ENCODE assay signal across 18 cellular contexts in genomic region chr1:8512504-8512903, GRCh38.
DNase-seq lines count a peak whose midpoint lies in the region; ATAC-seq and TF ChIP-seq lines count a peak whose summit lies in the region.
"Had no signal": no experiment of that assay in that cellular context is flagged by ENCODE, and none has a peak within 500 bp of the region (broad histone marks: within the 10 kb centered on the region; RNA-seq: fewer than 3 reads in every experiment).

No MANE protein-coding gene starts in this region.

- H3K9ac ChIP-seq in BLaER1 = no peak overlapping the region

- H3K36me3 ChIP-seq in BLaER1 = peaks cover 60% of the 10 kb centered on the region
- H3K36me3 ChIP-seq in CD4-positive, CD25-positive, alpha-beta regulatory T cell (ENCODE audit: control insufficient read depth, insufficient read depth, low read length) = no peaks in the 10 kb centered on the region
- H3K36me3 ChIP-seq: upper lobe of right lung had no signal

- peaks cover 51% of the 10 kb centered on the region for H3K4me1 ChIP-seq in BLaER1
- peaks cover 31% of the 10 kb centered on the region for H3K4me1 ChIP-seq in CD4-positive, CD25-positive, alpha-beta regulatory T cell (ENCODE audit: control insufficient read depth, insufficient read depth, low read length, poor library complexity, severe bottlenecking)

- H3K4me3 Mint-ChIP-seq in CD4-positive, CD25-positive, alpha-beta regulatory T cell = peak overlapping the region in 2 of 4 donors; percentile 32 to 53
- H3K4me3 Mint-ChIP-seq in activated CD4-positive, alpha-beta memory T cell treated with anti-CD3 and anti-CD28 coated beads for 36 hours = no peak overlapping the region
- peak overlapping the region; percentile 43 for H3K4me3 Mint-ChIP-seq in glutamatergic neuron (ENCODE audit: unreplicated experiment)

- ATAC-seq in CD4-positive, CD25-positive, alpha-beta regulatory T cell (ENCODE audit: low read depth in 2 of 2) = no peak
- ATAC-seq in GM18511 (IDR thresholded peaks at IDR 0.05; ENCODE audit: unreplicated experiment) = no peak
- ATAC-seq in GM21367 (IDR thresholded peaks at IDR 0.05; ENCODE audit: unreplicated experiment) = no peak
- ATAC-seq: upper lobe of right lung had no signal

- DNase-seq in CD4-positive, CD25-positive, alpha-beta regulatory T cell = peak in 1 of 3 donors; percentile 35
- DNase-seq in activated CD4-positive, alpha-beta memory T cell treated with anti-CD3 and anti-CD28 coated beads for 36 hours = peak; percentile 63
- DNase-seq in glutamatergic neuron = no peak
- no peak for DNase-seq in NCI-H2171 (lab: John Stamatoyannopoulos, UW)
- DNase-seq: activated CD8-positive, alpha-beta memory T cell treated with anti-CD3 and anti-CD28 coated beads for 24 hours; activated gamma-delta T cell; AML-193; Calu3; effector CD4-positive, alpha-beta T cell; EL; hypothalamus; NCI-H1436; NCI-H69; upper lobe of right lung had no signal

- POLR2A ChIA-PET in activated CD4-positive, alpha-beta memory T cell treated with anti-CD3 and anti-CD28 coated beads for 36 hours (lab: Charles Lee) = interaction anchor here (1.3 kb wide), 1 partner anchor 13 kb away, joined by 3 read pairs; no protein-coding TSS in a partner anchor

- H3K9me3 Mint-ChIP-seq in CD4-positive, CD25-positive, alpha-beta regulatory T cell = no peaks in the 10 kb centered on the region
- H3K9me3 Mint-ChIP-seq in activated CD4-positive, alpha-beta memory T cell treated with anti-CD3 and anti-CD28 coated beads for 36 hours = no peaks in the 10 kb centered on the region
- peaks cover 13% of the 10 kb centered on the region for H3K9me3 Mint-ChIP-seq in glutamatergic neuron (ENCODE audit: unreplicated experiment)
- H3K9me3 Mint-ChIP-seq: IgD-negative memory B cell had no signal

- H3K27ac ChIP-seq in BLaER1 = no peak overlapping the region
- no peak overlapping the region for H3K27ac ChIP-seq in CD4-positive, CD25-positive, alpha-beta regulatory T cell (ENCODE audit: insufficient read depth, low read length, poor library complexity, severe bottlenecking)
- H3K27ac ChIP-seq: upper lobe of right lung had no signal

- no peak for TF ChIP-seq CTCF in glutamatergic neuron (IDR thresholded peaks at IDR 0.05; ENCODE audit: partially characterized antibody, unreplicated experiment)

- H3K27ac Mint-ChIP-seq in CD4-positive, CD25-positive, alpha-beta regulatory T cell = peak overlapping the region in 2 of 3 donors; percentile 20 to 78
- peak overlapping the region; percentile 67 for H3K27ac Mint-ChIP-seq in activated CD4-positive, alpha-beta memory T cell treated with anti-CD3 and anti-CD28 coated beads for 36 hours
- peak overlapping the region; percentile 72 for H3K27ac Mint-ChIP-seq in glutamatergic neuron (ENCODE audit: unreplicated experiment)
- H3K27ac Mint-ChIP-seq: IgD-negative memory B cell had no signal

- H3K4me3 ChIP-seq in BLaER1 = no peak overlapping the region
- H3K4me3 ChIP-seq in CD4-positive, CD25-positive, alpha-beta regulatory T cell (ENCODE audit: low read depth, low read length) = no peak overlapping the region
- H3K4me3 ChIP-seq: upper lobe of right lung had no signal

- H3K4me1 Mint-ChIP-seq in CD4-positive, CD25-positive, alpha-beta regulatory T cell = peaks cover 18 to 81% (median 47%) of the 10 kb centered on the region in 4 donors
- H3K4me1 Mint-ChIP-seq in activated CD4-positive, alpha-beta memory T cell treated with anti-CD3 and anti-CD28 coated beads for 36 hours (ENCODE audit: low read depth) = peaks cover 50% of the 10 kb centered on the region
- peaks cover 28% of the 10 kb centered on the region for H3K4me1 Mint-ChIP-seq in glutamatergic neuron (ENCODE audit: low read depth, unreplicated experiment)

- peaks cover 9% of the 10 kb centered on the region for H3K36me3 Mint-ChIP-seq in CD4-positive, CD25-positive, alpha-beta regulatory T cell
- H3K36me3 Mint-ChIP-seq in activated CD4-positive, alpha-beta memory T cell treated with anti-CD3 and anti-CD28 coated beads for 36 hours = peaks cover 3% of the 10 kb centered on the region
- H3K36me3 Mint-ChIP-seq in glutamatergic neuron (ENCODE audit: unreplicated experiment) = no peaks in the 10 kb centered on the region

- no peaks in the 10 kb centered on the region for H3K27me3 ChIP-seq in BLaER1
- H3K27me3 ChIP-seq in CD4-positive, CD25-positive, alpha-beta regulatory T cell (ENCODE audit: control insufficient read depth, insufficient read depth, low read length) = no peaks in the 10 kb centered on the region
- H3K27me3 ChIP-seq: upper lobe of right lung had no signal

- H3K9me3 ChIP-seq in BLaER1 = no peaks in the 10 kb centered on the region
- no peaks in the 10 kb centered on the region for H3K9me3 ChIP-seq in CD4-positive, CD25-positive, alpha-beta regulatory T cell (ENCODE audit: control insufficient read depth in 2 of 2, low read length in 2 of 2)
- H3K9me3 ChIP-seq: upper lobe of right lung had no signal

- CTCF ChIA-PET in activated CD4-positive, alpha-beta memory T cell treated with anti-CD3 and anti-CD28 coated beads for 36 hours (lab: Charles Lee) = no interaction called here

- intact Hi-C loops in activated CD4-positive, alpha-beta memory T cell treated with anti-CD3 and anti-CD28 coated beads for 36 hours (cut with micrococcal nuclease) = no loop called here

- H3K4me2 ChIP-seq in BLaER1 = 0 out of 2 replicates have a peak overlapping the region, but pooled peaks have one; percentile 10

- peaks cover 68% of the 10 kb centered on the region for H4K20me1 ChIP-seq in BLaER1

- no peaks in the 10 kb centered on the region for H3K27me3 Mint-ChIP-seq in CD4-positive, CD25-positive, alpha-beta regulatory T cell
- H3K27me3 Mint-ChIP-seq in activated CD4-positive, alpha-beta memory T cell treated with anti-CD3 and anti-CD28 coated beads for 36 hours = no peaks in the 10 kb centered on the region
- peaks cover 10% of the 10 kb centered on the region for H3K27me3 Mint-ChIP-seq in glutamatergic neuron (ENCODE audit: unreplicated experiment)
- H3K27me3 Mint-ChIP-seq: IgD-negative memory B cell had no signal
